22 cellular contexts compared by ENCODE assay signal in the genomic region with DNA sequence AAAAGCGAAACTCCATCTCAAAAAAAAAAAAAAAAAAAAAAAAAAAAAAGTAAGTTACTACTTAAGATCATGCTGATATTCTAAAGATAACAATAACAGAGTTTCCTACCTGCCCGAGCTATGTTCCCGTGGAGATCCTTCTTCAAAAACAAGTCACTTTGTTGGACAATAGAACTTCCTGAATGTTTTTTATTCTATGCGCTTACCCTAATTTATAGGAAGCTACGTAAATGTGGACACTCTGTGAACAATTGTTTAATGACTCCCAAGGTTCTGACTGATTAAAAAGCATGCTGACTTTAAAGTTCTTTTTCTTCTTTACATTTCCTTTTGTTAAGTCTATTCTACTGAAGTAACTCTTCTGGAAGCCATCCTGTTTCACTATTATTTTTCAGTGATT. TPM values are rescaled to one million over a fixed set of nuclear protein-coding genes. Genes with fewer than 3 reads are reported as not detected.
DNase-seq lines count a peak whose midpoint lies in the region; TF ChIP-seq lines count a peak whose summit lies in the region.
"Had no signal": no experiment of that assay in that cellular context is flagged by ENCODE, and none has a peak within 500 bp of the region (broad histone marks: within the 10 kb centered on the region; RNA-seq: fewer than 3 reads in every experiment).

No MANE protein-coding gene starts in this region.

- intact Hi-C loops in A673 (cut with micrococcal nuclease; ENCODE audit: unreplicated experiment) (no loop called here), PC-9 (cut with micrococcal nuclease; ENCODE audit: unreplicated experiment) (no loop called here)

- H2AK5ac ChIP-seq in H9 (ENCODE audit: insufficient read length, low read length), result no peak overlapping the region

- peak; percentile 53 for DNase-seq in A673 (ENCODE audit: low spot score)
- DNase-seq in H9, result no peak
- peak; percentile 89 for DNase-seq in dermis blood vessel endothelial cell
- DNase-seq in mesothelial cell of epicardium (ENCODE audit: low spot score in 2 of 2, unreplicated experiment in 2 of 2), result no peak
- DNase-seq in PC-9, result no peak
- DNase-seq in Kasumi-1 (lab: John Stamatoyannopoulos, UW), result no peak
- no peak for DNase-seq in A172 (ENCODE audit: low spot score)
- DNase-seq: CD4-positive, CD25-positive, alpha-beta regulatory T cell; COR-L47; DMS 273 treated with DMSO at 0.1 percent for 48 hours; DMS79 treated with DMSO at 0.1 percent for 48 hours; H7; HFFc6; KBM-7; NCI-H1105; NCI-H146; NCI-H2081; NCI-H2171; NCI-H345; NCI-H524 treated with DMSO at 0.1 percent for 48 hours; NCI-H82; SHP77 had no signal

- WGBS in H9 (ENCODE audit: extremely low coverage, insufficient read length, low lambda C conversion rate), result no CpG with 5 or more reads among the region's 5 CpGs

- H3K27me3 ChIP-seq in A673 (replicated peaks; ENCODE audit: insufficient read depth, low read depth, low read length, poor library complexity), result no peaks in the 10 kb centered on the region
- H3K27me3 ChIP-seq in H9 (ENCODE audit: insufficient read depth, low read length), result no peaks in the 10 kb centered on the region
- H3K27me3 ChIP-seq in PC-9 (ENCODE audit: insufficient read depth, low read depth), result no peaks in the 10 kb centered on the region

- H2BK12ac ChIP-seq in H9 (ENCODE audit: insufficient read length, low read depth, low read length), result no peak overlapping the region

- H3K9me2 ChIP-seq in PC-9 (ENCODE audit: insufficient read depth), result no peaks in the 10 kb centered on the region

- H3K36me3 Mint-ChIP-seq in H9 (ENCODE audit: insufficient read depth in 1 of 3, low read depth in 3 of 3), result peaks cover 0 to 8% (median 0%) of the 10 kb centered on the region in 3 experiments; a peak in 2 of 7 replicates
- no peaks in the 10 kb centered on the region for H3K36me3 Mint-ChIP-seq in mesothelial cell of epicardium
- H3K36me3 Mint-ChIP-seq: CD4-positive, CD25-positive, alpha-beta regulatory T cell had no signal

- no peak overlapping the region for H4K8ac ChIP-seq in H9 (replicated peaks; ENCODE audit: insufficient read length, low read depth, low read length)

- H3K79me2 ChIP-seq in H9 (ENCODE audit: insufficient read depth, low read length), result peaks cover 15% of the 10 kb centered on the region; the same call in 1 of the 2 replicates
- peaks cover 20% of the 10 kb centered on the region for H3K79me2 ChIP-seq in PC-9 (ENCODE audit: low read depth)

- BruUV-seq in A673 (replicated peaks; lab: Mats Ljungman, UMichigan) (no TSS peak), PC-9 (replicated peaks; lab: Mats Ljungman, UMichigan) (no TSS peak)

- H3K14ac ChIP-seq in H9 (ENCODE audit: insufficient read depth, low read length), result no peak overlapping the region

- H2AFZ ChIP-seq in H9 (ENCODE audit: low read length) (no peak overlapping the region), PC-9 (no peak overlapping the region)

- H3K27me3 Mint-ChIP-seq in H9 (ENCODE audit: low read depth) (no peaks in the 10 kb centered on the region), mesothelial cell of epicardium (ENCODE audit: low read depth) (no peaks in the 10 kb centered on the region)

- peak overlapping the region in 2 of 3 experiments; percentile 91 to 99; a peak in 3 of 7 replicates for H3K27ac Mint-ChIP-seq in H9
- peak overlapping the region; percentile 87 for H3K27ac Mint-ChIP-seq in mesothelial cell of epicardium
- H3K27ac Mint-ChIP-seq: CD4-positive, CD25-positive, alpha-beta regulatory T cell; HFFc6 had no signal

- no peak overlapping the region for H4K91ac ChIP-seq in H9 (ENCODE audit: insufficient read length, low read depth, low read length)

- H3K9me3 Mint-ChIP-seq in H9 (no peaks in the 10 kb centered on the region), mesothelial cell of epicardium (no peaks in the 10 kb centered on the region)
- H3K9me3 Mint-ChIP-seq: CD4-positive, CD25-positive, alpha-beta regulatory T cell; HFFc6 had no signal

- H3K27ac ChIP-seq in A673 (ENCODE audit: low read depth, low read length, poor library complexity, severe bottlenecking), result no peak overlapping the region
- no peak overlapping the region for H3K27ac ChIP-seq in H9 (ENCODE audit: insufficient read length, low read depth, low read length)
- no peak overlapping the region for H3K27ac ChIP-seq in PC-9

- no peak overlapping the region for H3K4me3 Mint-ChIP-seq in H9
- H3K4me3 Mint-ChIP-seq in mesothelial cell of epicardium, result no peak overlapping the region
- H3K4me3 Mint-ChIP-seq: CD4-positive, CD25-positive, alpha-beta regulatory T cell; HFFc6 had no signal

- H3K4ac ChIP-seq in H9 (ENCODE audit: low read depth, low read length), result no peak overlapping the region

- H3F3A ChIP-seq in PC-9 (ENCODE audit: insufficient read depth, low read depth), result peaks cover 11% of the 10 kb centered on the region; the same call in 1 of the 2 replicates

- H3K18ac ChIP-seq in H9 (ENCODE audit: insufficient read length, low read depth, low read length), result no peak overlapping the region

- H3K23ac ChIP-seq in H9 (ENCODE audit: insufficient read length, low read depth, low read length), result no peak overlapping the region

- H4K5ac ChIP-seq in H9 (ENCODE audit: insufficient read length, low read depth, low read length), result no peak overlapping the region

- no peaks in the 10 kb centered on the region for H3K9me3 ChIP-seq in A673 (ENCODE audit: low read depth, low read length, poor library complexity, severe bottlenecking)
- no peaks in the 10 kb centered on the region for H3K9me3 ChIP-seq in H9 (ENCODE audit: control insufficient read depth, low read depth, low read length)
- H3K9me3 ChIP-seq in PC-9 (ENCODE audit: insufficient read depth, low read depth), result no peaks in the 10 kb centered on the region

- no peak overlapping the region for H2BK120ac ChIP-seq in H9 (ENCODE audit: low read depth, low read length, poor library complexity, severe bottlenecking)

- H2BK5ac ChIP-seq in H9 (ENCODE audit: insufficient read length, low read length), result no peak overlapping the region

- POLR2A ChIA-PET in A673 (lab: Charles Lee; ENCODE audit: low non-redundant PET) (no interaction called here), PC-9 (lab: Charles Lee; ENCODE audit: unreplicated experiment) (interaction anchor here (0.5 kb wide), 1 partner anchor 44 kb away, joined by 3 read pairs; no protein-coding TSS in a partner anchor)

- no peak overlapping the region for H3K4me2 ChIP-seq in H9 (ENCODE audit: insufficient read depth, insufficient read length, low read length)
- no peak overlapping the region for H3K4me2 ChIP-seq in PC-9

- H2BK20ac ChIP-seq in H9 (ENCODE audit: low read depth, low read length, poor library complexity, severe bottlenecking), result no peak overlapping the region

- no peaks in the 10 kb centered on the region for H4K20me1 ChIP-seq in H9 (ENCODE audit: control insufficient read depth, insufficient read depth, insufficient read length)
- no peaks in the 10 kb centered on the region for H4K20me1 ChIP-seq in PC-9 (ENCODE audit: insufficient read depth)

- no peak overlapping the region for H2BK15ac ChIP-seq in H9 (ENCODE audit: low read depth, low read length)

- CTCF ChIA-PET in A673 (lab: Charles Lee) (interaction anchor here (0.7 kb wide), 1 partner anchor 304 kb away, joined by 3 read pairs; a partner anchor contains a TSS), PC-9 (lab: Charles Lee) (interaction anchor here (0.7 kb wide), 1 partner anchor 70 kb away, joined by 7 read pairs; no protein-coding TSS in a partner anchor)

- H3K4me1 ChIP-seq in A673 (ENCODE audit: insufficient read depth, low read length, poor library complexity, severe bottlenecking) (peaks cover 29% of the 10 kb centered on the region), H9 (ENCODE audit: insufficient read depth, low read length) (peaks cover 9% of the 10 kb centered on the region; the same call in 1 of the 2 replicates), PC-9 (replicated peaks; ENCODE audit: insufficient read depth) (peaks cover 35% of the 10 kb centered on the region)

- H3K9ac ChIP-seq in H9 (ENCODE audit: extremely low read depth, insufficient read length, low read length), result no peak overlapping the region

- peaks cover 69 to 70% of the 10 kb centered on the region in 2 experiments for H3K4me1 Mint-ChIP-seq in H9
- H3K4me1 Mint-ChIP-seq in mesothelial cell of epicardium, result peaks cover 62% of the 10 kb centered on the region

- H3K36me3 ChIP-seq in A673 (ENCODE audit: insufficient read depth, low read length, poor library complexity, severe bottlenecking) (no peaks in the 10 kb centered on the region), PC-9 (ENCODE audit: low read depth) (no peaks in the 10 kb centered on the region)

- H3K79me1 ChIP-seq in H9 (ENCODE audit: insufficient read depth, low read depth, low read length, poor library complexity, severe bottlenecking), result peaks cover 4% of the 10 kb centered on the region

- no peak overlapping the region for H3T11ph ChIP-seq in H9 (ENCODE audit: low read length)

- H3K56ac ChIP-seq in H9 (ENCODE audit: insufficient read length, low read depth, low read length), result no peak overlapping the region

- H3K4me3 ChIP-seq in A673 (ENCODE audit: low read depth, low read length, poor library complexity, severe bottlenecking) (no peak overlapping the region), PC-9 (no peak overlapping the region)

- no peaks in the 10 kb centered on the region for H3K23me2 ChIP-seq in H9 (ENCODE audit: insufficient read length, low read depth, low read length, poor library complexity, severe bottlenecking)

- TF ChIP-seq CTCF in A673 (conservative IDR thresholded peaks at IDR 0.05; ENCODE audit: low read depth, low read length), result no peak
- no peak for TF ChIP-seq CTCF in H9 (conservative IDR thresholded peaks at IDR 0.05)
- no peak for TF ChIP-seq CTCF in mesothelial cell of epicardium (IDR thresholded peaks at IDR 0.05; ENCODE audit: unreplicated experiment)
- no peak for TF ChIP-seq CTCF in PC-9 (conservative IDR thresholded peaks at IDR 0.05)

RNA-seq across cellular contexts. Expression of a gene that starts 52.5 kb away (rescaled TPM):
- total RNA-seq in A673 (2021) (21.5 and 22.6 TPM in 2 replicates), H9 (2021) (53.9 and 54.3 TPM in 2 replicates), dermis blood vessel endothelial cell (37.2 and 63.8 TPM in 2 replicates), mesothelial cell of epicardium (12.6 to 13.5 TPM (median 13.4 TPM) in 3 replicates), PC-9 (2021) (26.2 and 28.3 TPM in 2 replicates)
- total RNA-seq in A172 (2014; rRNA removed; shearing (Covaris generic)), result 0.69 and 2.3 TPM in 2 replicates

Comparison
In these comparisons a context has a peak if more than half of its experiments do, and no peak if none do; other contexts are left out.
1. DNase-seq: peak in A673 (single experiment) and dermis blood vessel endothelial cell (single experiment); none in H9 (single experiment), mesothelial cell of epicardium (0 of 2), PC-9 (0 of 2), Kasumi-1 (0 of 2) and A172 (single experiment).